Comparison of ENCODE assay signal across 16 cellular contexts in the genomic region with DNA sequence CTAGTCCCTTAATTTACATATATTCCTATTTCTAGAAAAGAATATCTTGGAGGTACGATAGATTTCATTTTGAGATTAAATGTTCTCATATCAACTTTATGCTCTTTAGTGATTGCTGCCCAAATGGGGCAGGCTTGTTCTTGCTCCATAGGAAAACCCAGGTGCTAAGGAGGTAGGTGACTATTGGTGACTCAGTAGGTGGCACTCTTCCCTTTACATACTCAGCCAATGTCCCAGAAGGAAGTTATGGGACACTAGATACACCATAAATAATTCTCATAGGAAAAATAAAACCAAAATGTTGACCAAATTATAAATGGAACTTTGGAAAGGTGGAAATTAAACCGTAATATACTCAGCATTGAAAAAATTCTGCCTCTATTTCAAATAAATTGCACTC. TPM values are rescaled to one million over a fixed set of nuclear protein-coding genes. Genes with fewer than 3 reads are reported as not detected.
DNase-seq lines count a peak whose midpoint lies in the region; ATAC-seq and TF ChIP-seq lines count a peak whose summit lies in the region.
"Had no signal": no experiment of that assay in that cellular context is flagged by ENCODE, and none has a peak within 500 bp of the region (broad histone marks: within the 10 kb centered on the region; RNA-seq: fewer than 3 reads in every experiment).

No MANE protein-coding gene starts in this region.

- no peaks in the 10 kb centered on the region for H3K9me3 ChIP-seq in colonic mucosa
- no peaks in the 10 kb centered on the region for H3K9me3 ChIP-seq in neutrophil
- H3K9me3 ChIP-seq: testis had no signal

- H3K27me3 ChIP-seq in colonic mucosa: no peaks in the 10 kb centered on the region
- no peaks in the 10 kb centered on the region for H3K27me3 ChIP-seq in neutrophil
- H3K27me3 ChIP-seq: testis had no signal

- no peak for ATAC-seq in HG03039 (IDR thresholded peaks at IDR 0.05; ENCODE audit: unreplicated experiment)
- ATAC-seq: activated CD4-positive, alpha-beta T cell treated with anti-CD3 and anti-CD28 coated beads for 36 hours had no signal

- peak; percentile 44 for DNase-seq in NCI-H1105 treated with DMSO at 0.1 percent for 48 hours (lab: John Stamatoyannopoulos, UW)
- no peak for DNase-seq in NCI-H1105 (lab: John Stamatoyannopoulos, UW)
- DNase-seq in NB4 (ENCODE audit: low read depth): peak; percentile 17
- DNase-seq in colonic mucosa: peak; percentile 47
- DNase-seq in GOT3 (lab: John Stamatoyannopoulos, UW): no peak
- no peak for DNase-seq in activated T-cell treated with anti-CD3 and anti-CD28 coated beads, Interleukin-2, amount 50 U/mL, for 1 hour
- DNase-seq: activated CD4-positive, alpha-beta T cell treated with anti-CD3 and anti-CD28 coated beads for 36 hours; activated naive CD8-positive, alpha-beta T cell treated with anti-CD3 and anti-CD28 coated beads, Interleukin-2, amount 10 ng/mL, durations not matched to agents 7 days and 5 days; effector CD4-positive, alpha-beta T cell; immature natural killer cell; nucleus accumbens; SHP77; stimulated activated CD4-positive, alpha-beta T cell treated with anti-CD3 and anti-CD28 coated beads, Interleukin-4, amount 100 ng/mL, for 24 hours; testis had no signal

- H3K4me3 ChIP-seq in NB4 (ENCODE audit: low read depth, low read length): no peak overlapping the region
- H3K4me3 ChIP-seq in colonic mucosa: no peak overlapping the region
- H3K4me3 ChIP-seq in neutrophil (ENCODE audit: low read depth in 1 of 2, low read length in 1 of 2): no peak overlapping the region
- H3K4me3 ChIP-seq: testis had no signal

- no peak for TF ChIP-seq POLR2A in NB4 (IDR thresholded peaks at IDR 0.05; ENCODE audit: extremely low read depth, insufficient read length)

- H3K4me1 ChIP-seq in colonic mucosa: no peaks in the 10 kb centered on the region
- peaks cover 71 to 75% of the 10 kb centered on the region in 2 experiments for H3K4me1 ChIP-seq in neutrophil (ENCODE audit: control insufficient read depth in 1 of 2, insufficient read depth in 1 of 2, low read depth in 1 of 2, low read length in 1 of 2)

- TF ChIP-seq CTCF in NB4 (IDR thresholded peaks at IDR 0.05; ENCODE audit: low read depth, low read length) (peak; percentile 5), colonic mucosa (IDR thresholded peaks at IDR 0.05) (peak; percentile 25), neutrophil (IDR thresholded peaks at IDR 0.05) (no peak)

- no peak overlapping the region for H3K27ac ChIP-seq in colonic mucosa
- H3K27ac ChIP-seq in neutrophil: peak overlapping the region; percentile 100
- H3K27ac ChIP-seq: testis had no signal

- intact Hi-C loops in colonic mucosa (cut with DNase I): loop anchor here (5.0 kb wide), 1 partner anchor 237 kb away; the partner anchor contains the start of gene HOXA1

- H3K36me3 ChIP-seq in colonic mucosa: no peaks in the 10 kb centered on the region
- no peaks in the 10 kb centered on the region for H3K36me3 ChIP-seq in neutrophil

- no peak overlapping the region for H3K9ac ChIP-seq in colonic mucosa (ENCODE audit: low read depth in 2 of 2, low read length in 2 of 2)

RNA-seq across cellular contexts. Expression of gene SKAP2, which starts 4.0 kb away (rescaled TPM):
- total RNA-seq in colonic mucosa: 10 to 100 TPM; 41.6 to 46.9 TPM

Comparison
In these comparisons a context has a peak if more than half of its experiments do, and no peak if none do; other contexts are left out.
1. DNase-seq: peak in NCI-H1105 treated with DMSO at 0.1 percent for 48 hours (single experiment), NB4 (single experiment) and colonic mucosa (single experiment); none in NCI-H1105 (single experiment), GOT3 (single experiment) and activated T-cell treated with anti-CD3 and anti-CD28 coated beads, Interleukin-2, amount 50 U/mL, for 1 hour (single experiment).